1 cellular context compared by ENCODE assay signal in genomic region chr10:73110345-73110849, GRCh38.
A peak's percentile ranks its signal among the peaks of the same experiment; 100 is the strongest.
TF ChIP-seq lines count a peak whose summit lies in the region.

TSS of gene NUDT13 (plus strand) at chr10:73110455. CDS start at chr10:73114366, 3,911 bp downstream.

TF ChIP-seq in K562, 482 proteins besides CTCF, POLR2A, EP300 and RAD21 (continued from another document):
- TF ChIP-seq FOXP4 (CRISPR knock-in tag; IDR thresholded peaks at IDR 0.05; ENCODE audit: borderline replicate concordance) (no peak), FOS (IDR thresholded peaks at IDR 0.05; ENCODE audit: extremely low read depth, insufficient read length) (no peak), IRF2 (CRISPR knock-in tag; IDR thresholded peaks at IDR 0.05) (no peak), FIP1L1 (IDR thresholded peaks at IDR 0.05; ENCODE audit: low read depth, low read length, poor library complexity, severe bottlenecking) (no peak), ETV6 (IDR thresholded peaks at IDR 0.05; ENCODE audit: borderline replicate concordance in 1 of 2, low read depth in 2 of 2, low read length in 1 of 2) (no peak), ETV6 (CRISPR knock-in tag; IDR thresholded peaks at IDR 0.05; ENCODE audit: borderline replicate concordance) (no peak), TAF15 (IDR thresholded peaks at IDR 0.05; ENCODE audit: low read depth, low read length) (no peak), GABPB1 (CRISPR knock-in tag; IDR thresholded peaks at IDR 0.05) (peak; percentile 78), HOMEZ (CRISPR knock-in tag; IDR thresholded peaks at IDR 0.05) (no peak), ZNF79 (CRISPR knock-in tag; IDR thresholded peaks at IDR 0.05; ENCODE audit: low read depth) (no peak), TRIM28 (IDR thresholded peaks at IDR 0.05) (peak; percentile 49; the same call in 1 of the 2 replicates), RBM39 (optimal IDR thresholded peaks at IDR 0.05; ENCODE audit: low read depth, low read length) (no peak), ZNF146 (CRISPR knock-in tag; IDR thresholded peaks at IDR 0.05; ENCODE audit: unreplicated experiment) (no peak), PRMT5 (CRISPR knock-in tag; IDR thresholded peaks at IDR 0.05) (no peak), RBM25 (IDR thresholded peaks at IDR 0.05; ENCODE audit: low read depth, low read length, severe bottlenecking) (no peak), HDAC3 (IDR thresholded peaks at IDR 0.05; ENCODE audit: borderline replicate concordance, partially characterized antibody) (peak; percentile 79), FOXA1 (IDR thresholded peaks at IDR 0.05; ENCODE audit: borderline replicate concordance) (no peak), WHSC1 (IDR thresholded peaks at IDR 0.05; ENCODE audit: low read length) (no peak), ZNF232 (CRISPR knock-in tag; IDR thresholded peaks at IDR 0.05) (no peak), RERE (CRISPR knock-in tag; IDR thresholded peaks at IDR 0.05; ENCODE audit: borderline replicate concordance) (no peak), NFIC (IDR thresholded peaks at IDR 0.05) (no peak), ZBTB34 (CRISPR knock-in tag; IDR thresholded peaks at IDR 0.05) (no peak), ZNF551 (CRISPR knock-in tag; IDR thresholded peaks at IDR 0.05) (no peak), RUNX1 (IDR thresholded peaks at IDR 0.05; ENCODE audit: low read depth) (no peak), LCOR (CRISPR knock-in tag; IDR thresholded peaks at IDR 0.05) (no peak), SIN3B (IDR thresholded peaks at IDR 0.05; ENCODE audit: low read depth) (peak; percentile 44; the same call in 1 of the 2 replicates), ZNF639 (CRISPR knock-in tag; conservative IDR thresholded peaks at IDR 0.05 in 1 of 2, IDR thresholded peaks at IDR 0.05 in 1 of 2) (peak in 1 of 2 experiments; percentile 82; a peak in 2 of 4 replicates), SRF (CRISPR knock-in tag; IDR thresholded peaks at IDR 0.05) (peak in 1 of 2 experiments; percentile 63; a peak in 1 of 4 replicates), SAFB (IDR thresholded peaks at IDR 0.05; ENCODE audit: borderline replicate concordance, low read depth, low read length) (no peak), TAF9B (IDR thresholded peaks at IDR 0.05; ENCODE audit: partially characterized antibody) (peak; percentile 69), TFE3 (CRISPR knock-in tag; IDR thresholded peaks at IDR 0.05) (no peak), XRCC4 (IDR thresholded peaks at IDR 0.05; ENCODE audit: extremely low read depth, insufficient read depth, insufficient read length) (no peak), ELF2 (CRISPR knock-in tag; IDR thresholded peaks at IDR 0.05) (peak; percentile 98), MLLT1 (IDR thresholded peaks at IDR 0.05) (no peak), ZNF785 (CRISPR knock-in tag; IDR thresholded peaks at IDR 0.05) (no peak), NCOA2 (IDR thresholded peaks at IDR 0.05; ENCODE audit: partially characterized antibody in 2 of 2) (peak in 1 of 2 experiments; percentile 52), POLR2H (tag; IDR thresholded peaks at IDR 0.05; ENCODE audit: low read depth) (no peak; the same call in 1 of the 2 replicates), USF2 (CRISPR knock-in tag; IDR thresholded peaks at IDR 0.05) (no peak), ATF4 (CRISPR knock-in tag; IDR thresholded peaks at IDR 0.05) (0 out of 2 replicates have a peak, but pooled peaks have one; percentile 32), TBL1XR1 (IDR thresholded peaks at IDR 0.05; ENCODE audit: low read length in 2 of 2) (peak in 1 of 2 experiments; percentile 36; a peak in 1 of 4 replicates), YBX1 (IDR thresholded peaks at IDR 0.05) (no peak), TGIF2 (CRISPR knock-in tag; IDR thresholded peaks at IDR 0.05) (no peak), ZNF76 (CRISPR knock-in tag; IDR thresholded peaks at IDR 0.05; ENCODE audit: borderline replicate concordance) (peak; percentile 90; the same call in 1 of the 2 replicates), ZNF444 (CRISPR knock-in tag; IDR thresholded peaks at IDR 0.05) (no peak)
